ENCODE assay signal across 6 cellular contexts in genomic region chr5:154674029-154674428, GRCh38.
"Had no signal": no experiment of that assay in that cellular context is flagged by ENCODE, and none has a peak within 500 bp of the region (broad histone marks: within the 10 kb centered on the region; RNA-seq: fewer than 3 reads in every experiment).

No MANE protein-coding gene starts in this region.

- H3K27ac ChIP-seq: HL-60, KMS-11 had no signal

- H3K9ac ChIP-seq: KMS-11 had no signal

- DNase-seq: IMR-90, KBM-7, KG1 had no signal

- H3K4me2 ChIP-seq: KMS-11 had no signal

- FAIRE-seq: HTR-8/SVneo had no signal
